ENCODE assay signal across 20 cellular contexts in genomic region chr11:133409799-133410198, GRCh38.
"Had no signal": no experiment of that assay in that cellular context is flagged by ENCODE, and none has a peak within 500 bp of the region (broad histone marks: within the 10 kb centered on the region; RNA-seq: fewer than 3 reads in every experiment).

No MANE protein-coding gene starts in this region.

- H3K36me3 ChIP-seq: colonic mucosa, esophagus squamous epithelium, neutrophil, prostate gland, right atrium auricular region, sigmoid colon, tibial artery had no signal

- H3K27ac ChIP-seq: colonic mucosa, esophagus squamous epithelium, neutrophil, prostate gland, right atrium auricular region, sigmoid colon, testis, tibial artery had no signal

- ATAC-seq: left lobe of liver; natural killer cell; stimulated activated memory B cell treated with anti-CD40 and anti-IgM and Interleukin-4, amounts not matched to agents 10 μg/mL and 1 μg/mL and 100 μg/mL, for 72 hours; stimulated activated naive CD8-positive, alpha-beta T cell treated with anti-CD3 and anti-CD28 coated beads, Interleukin-15, Interleukin-2, amounts not matched to agents 100 U/mL and 50 U/mL, for 24 hours had no signal

- DNase-seq: colonic mucosa; effector CD8-positive, alpha-beta T cell; esophagus squamous epithelium; foreskin melanocyte; hypothalamus; kidney; natural killer cell; sigmoid colon; stimulated activated CD4-positive, alpha-beta T cell treated with anti-CD3 and anti-CD28 coated beads, Interleukin-4, amount 100 ng/mL, for 4 hours; stimulated activated naive CD8-positive, alpha-beta T cell treated with anti-CD3 and anti-CD28 coated beads, Interleukin-15, Interleukin-2, amounts not matched to agents 100 U/mL and 50 U/mL, for 24 hours; substantia nigra; testis; tibial artery had no signal

- H3K9me3 ChIP-seq: colonic mucosa, esophagus squamous epithelium, neutrophil, prostate gland, right atrium auricular region, sigmoid colon, testis, tibial artery had no signal

- H3K4me3 ChIP-seq: colonic mucosa, esophagus squamous epithelium, lung, prostate gland, right atrium auricular region, sigmoid colon, testis, tibial artery had no signal

- FAIRE-seq: endothelial cell of umbilical vein, kidney had no signal

- H3K4me1 ChIP-seq: colonic mucosa, esophagus squamous epithelium, prostate gland, right atrium auricular region, sigmoid colon, testis, tibial artery had no signal

- H3K27me3 ChIP-seq: colonic mucosa, esophagus squamous epithelium, neutrophil, right atrium auricular region, sigmoid colon, testis, tibial artery had no signal
